12 cellular contexts compared by ENCODE assay signal in the genomic region with DNA sequence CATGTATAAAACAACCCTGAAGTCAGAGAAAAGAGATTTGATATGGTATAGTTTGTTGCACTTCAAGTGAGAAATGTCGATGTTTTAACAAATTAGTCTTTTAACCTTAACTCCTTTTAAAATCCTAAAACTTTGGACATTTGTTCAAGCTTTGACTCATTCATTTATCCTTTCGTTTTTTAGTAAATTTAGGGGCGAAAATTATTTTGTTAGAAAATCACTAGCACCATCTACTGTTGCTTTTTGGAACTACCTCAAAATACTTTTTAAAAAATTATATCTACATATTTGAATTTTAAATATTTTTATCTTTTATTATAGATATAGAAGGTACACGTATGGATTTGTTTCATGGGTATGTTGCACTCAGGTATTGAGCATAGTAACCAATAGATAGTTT.
DNase-seq lines count a peak whose midpoint lies in the region; ATAC-seq and TF ChIP-seq lines count a peak whose summit lies in the region.
"Had no signal": no experiment of that assay in that cellular context is flagged by ENCODE, and none has a peak within 500 bp of the region (broad histone marks: within the 10 kb centered on the region; RNA-seq: fewer than 3 reads in every experiment).

No MANE protein-coding gene starts in this region.

- intact Hi-C loops in left ventricle myocardium superior (cut with micrococcal nuclease): loop anchor here (5.0 kb wide), 1 partner anchor 432 kb away; no protein-coding TSS in a partner anchor
- intact Hi-C loops in transverse colon (cut with DNase I; ENCODE audit: low total_unique reads): no loop called here

- no peak overlapping the region for H3K4me3 ChIP-seq in cardiac muscle cell
- no peak overlapping the region for H3K4me3 ChIP-seq in transverse colon

- H3K9me3 ChIP-seq in cardiac muscle cell (ENCODE audit: low read depth): no peaks in the 10 kb centered on the region
- H3K9me3 ChIP-seq in transverse colon: no peaks in the 10 kb centered on the region

- no peaks in the 10 kb centered on the region for H3K4me1 Mint-ChIP-seq in activated T-cell treated with anti-CD3 and anti-CD28 coated beads, Interleukin-2, amount 50 U/mL, for 4 hours (ENCODE audit: low read depth)
- H3K4me1 Mint-ChIP-seq: activated naive CD8-positive, alpha-beta T cell treated with anti-CD3 and anti-CD28 coated beads, Interleukin-2, amount 10 ng/mL, durations not matched to agents 7 days and 5 days; CD8-positive, alpha-beta memory T cell had no signal

- DNase-seq in cardiac muscle cell (ENCODE audit: low read depth in 1 of 2, low spot score in 1 of 2) (peak in 1 of 2 donors; percentile 0), left ventricle myocardium superior (no peak), SK-MEL-5 (ENCODE audit: low read depth, low spot score) (peak; percentile 1), foreskin keratinocyte (no peak), transverse colon (no peak)
- DNase-seq in activated T-cell treated with anti-CD3 and anti-CD28 coated beads, Interleukin-2, amount 50 U/mL, for 4 hours: no peak
- DNase-seq in activated CD4-positive, alpha-beta T cell treated with anti-CD3 and anti-CD28 coated beads for 48 hours: no peak
- DNase-seq: activated naive CD8-positive, alpha-beta T cell treated with anti-CD3 and anti-CD28 coated beads, Interleukin-2, amount 10 ng/mL, durations not matched to agents 7 days and 5 days; CD8-positive, alpha-beta memory T cell; head of caudate nucleus; NK-92 treated with Interleukin-12 subunit alpha and Interleukin-12 subunit beta, amount 100 ng/mL, for 24 hours had no signal

- H3K27me3 ChIP-seq in cardiac muscle cell (no peaks in the 10 kb centered on the region), foreskin keratinocyte (no peaks in the 10 kb centered on the region), transverse colon (no peaks in the 10 kb centered on the region)

- TF ChIP-seq CTCF in cardiac muscle cell (IDR thresholded peaks at IDR 0.05; ENCODE audit: low read depth, low read length) (peak; percentile 19), foreskin keratinocyte (conservative IDR thresholded peaks at IDR 0.05) (peak; percentile 66), transverse colon (IDR thresholded peaks at IDR 0.05) (peak; percentile 32 to 54 (median 34))

- H3K27me3 Mint-ChIP-seq in activated T-cell treated with anti-CD3 and anti-CD28 coated beads, Interleukin-2, amount 50 U/mL, for 4 hours (ENCODE audit: low read depth): no peaks in the 10 kb centered on the region
- H3K27me3 Mint-ChIP-seq: activated naive CD8-positive, alpha-beta T cell treated with anti-CD3 and anti-CD28 coated beads, Interleukin-2, amount 10 ng/mL, durations not matched to agents 7 days and 5 days; CD8-positive, alpha-beta memory T cell had no signal

- no peaks in the 10 kb centered on the region for H3K36me3 Mint-ChIP-seq in activated T-cell treated with anti-CD3 and anti-CD28 coated beads, Interleukin-2, amount 50 U/mL, for 4 hours (ENCODE audit: insufficient read depth)
- H3K36me3 Mint-ChIP-seq: activated naive CD8-positive, alpha-beta T cell treated with anti-CD3 and anti-CD28 coated beads, Interleukin-2, amount 10 ng/mL, durations not matched to agents 7 days and 5 days; CD8-positive, alpha-beta memory T cell had no signal

- no peaks in the 10 kb centered on the region for H3K9me3 Mint-ChIP-seq in activated T-cell treated with anti-CD3 and anti-CD28 coated beads, Interleukin-2, amount 50 U/mL, for 4 hours
- H3K9me3 Mint-ChIP-seq: activated naive CD8-positive, alpha-beta T cell treated with anti-CD3 and anti-CD28 coated beads, Interleukin-2, amount 10 ng/mL, durations not matched to agents 7 days and 5 days; CD8-positive, alpha-beta memory T cell had no signal

- no peak for TF ChIP-seq EP300 in transverse colon (IDR thresholded peaks at IDR 0.05; ENCODE audit: low read depth)

- ATAC-seq in left ventricle myocardium superior: no peak
- no peak for ATAC-seq in foreskin keratinocyte
- no peak for ATAC-seq in GM18868 (IDR thresholded peaks at IDR 0.05; ENCODE audit: unreplicated experiment)
- ATAC-seq in activated T-cell treated with anti-CD3 and anti-CD28 coated beads, Interleukin-2, amount 50 U/mL, for 4 hours: no peak

- H3K4me3 Mint-ChIP-seq in activated T-cell treated with anti-CD3 and anti-CD28 coated beads, Interleukin-2, amount 50 U/mL, for 4 hours: no peak overlapping the region
- H3K4me3 Mint-ChIP-seq: activated naive CD8-positive, alpha-beta T cell treated with anti-CD3 and anti-CD28 coated beads, Interleukin-2, amount 10 ng/mL, durations not matched to agents 7 days and 5 days; CD8-positive, alpha-beta memory T cell had no signal

- no peak for TF ChIP-seq POLR2A in transverse colon (IDR thresholded peaks at IDR 0.05)

- in situ Hi-C loops in SK-MEL-5 (cut with HindIII; ENCODE audit: low pct_unique_long_range_greater_than_20kb, low sequenced_read_pairs) (no loop called here), transverse colon (cut with MboI; ENCODE audit: low pct_ligation_motif_present in 1 of 4, low pct_unique_long_range_greater_than_20kb in 1 of 4, low sequenced_read_pairs in 3 of 4) (loop anchor here in 3 of 4 donors (10.0 to 25.0 kb wide), 2 partner anchors 430 to 432 kb away; no protein-coding TSS in a partner anchor)

- H3K27ac ChIP-seq in cardiac muscle cell (no peak overlapping the region), foreskin keratinocyte (no peak overlapping the region), transverse colon (no peak overlapping the region)

- H3K36me3 ChIP-seq in cardiac muscle cell (no peaks in the 10 kb centered on the region), transverse colon (no peaks in the 10 kb centered on the region)

- H3K4me1 ChIP-seq in cardiac muscle cell (ENCODE audit: low read depth): no peaks in the 10 kb centered on the region
- H3K4me1 ChIP-seq in foreskin keratinocyte: no peaks in the 10 kb centered on the region
- no peaks in the 10 kb centered on the region for H3K4me1 ChIP-seq in transverse colon

- 0 to 8% methylated on average over 4 of the region's 4 CpGs for WGBS in transverse colon (ENCODE audit: low coverage in 1 of 2), 2 donors
